9 cellular contexts compared by ENCODE assay signal in genomic region chr6:44342489-44342888, GRCh38. TPM values are rescaled to one million over a fixed set of nuclear protein-coding genes. Genes with fewer than 3 reads are reported as not detected.
DNase-seq lines count a peak whose midpoint lies in the region; ATAC-seq and TF ChIP-seq lines count a peak whose summit lies in the region.
"Had no signal": no experiment of that assay in that cellular context is flagged by ENCODE, and none has a peak within 500 bp of the region (broad histone marks: within the 10 kb centered on the region; RNA-seq: fewer than 3 reads in every experiment).

A gene with protein sequence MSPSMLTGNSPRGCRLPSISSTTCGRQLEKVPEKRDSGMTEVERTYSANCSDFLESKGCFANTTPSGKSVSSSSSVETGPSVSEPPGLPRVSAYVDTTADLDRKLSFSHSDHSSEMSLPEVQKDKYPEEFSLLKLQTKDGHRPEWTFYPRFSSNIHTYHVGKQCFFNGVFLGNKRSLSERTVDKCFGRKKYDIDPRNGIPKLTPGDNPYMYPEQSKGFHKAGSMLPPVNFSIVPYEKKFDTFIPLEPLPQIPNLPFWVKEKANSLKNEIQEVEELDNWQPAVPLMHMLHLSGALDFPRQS (plus strand): TSS chr6:44342650. CDS start chr6:44343096, 446 bp downstream.

- H3K18ac ChIP-seq in mesenchymal stem cell (ENCODE audit: low read depth in 1 of 2, low read length in 2 of 2), result no peak within 1 kb of the TSS

- CTCF ChIA-PET in MCF 10A (lab: Yijun Ruan, JAX), result interaction anchor here (1.3 to 2.1 kb wide), 3 partner anchors 29 to 74 kb away, joined by 4 to 6 read pairs (median 5); partner anchors contain the start of gene AARS2

- no peaks in the 10 kb centered on the region for H3K79me1 ChIP-seq in mesenchymal stem cell (replicated peaks; ENCODE audit: low read length, poor library complexity, severe bottlenecking)

- H3K9ac ChIP-seq in mesenchymal stem cell (ENCODE audit: low read length), result no peak within 1 kb of the TSS

- no peak for TF ChIP-seq POLR2A in breast epithelium (IDR thresholded peaks at IDR 0.05)

- no peak within 1 kb of the TSS for H4K91ac ChIP-seq in mesenchymal stem cell (ENCODE audit: low read length)

- H3K9me3 ChIP-seq in breast epithelium, result no peaks in the 10 kb centered on the region
- H3K9me3 ChIP-seq in mesenchymal stem cell (ENCODE audit: control insufficient read depth, low read length), result no peaks in the 10 kb centered on the region
- H3K9me3 ChIP-seq in aorta (ENCODE audit: control insufficient read depth, low read length), result no peaks in the 10 kb centered on the region

- no peak within 1 kb of the TSS for H3K4me2 ChIP-seq in mesenchymal stem cell (ENCODE audit: low read length, poor library complexity, severe bottlenecking)

- no peak within 1 kb of the TSS for H4K8ac ChIP-seq in mesenchymal stem cell (ENCODE audit: low read length)

- BruUV-seq in MCF 10A (replicated peaks; lab: Mats Ljungman, UMichigan), result no TSS peak

- no peak within 1 kb of the TSS for H3K23ac ChIP-seq in mesenchymal stem cell (ENCODE audit: low read length in 2 of 2)

- peak within 1 kb of the TSS; percentile 20 to 55 (median 34) for H3K4me3 ChIP-seq in breast epithelium
- no peak within 1 kb of the TSS for H3K4me3 ChIP-seq in choroid plexus epithelial cell (ENCODE audit: low read depth, low read length)
- H3K4me3 ChIP-seq in mesenchymal stem cell (ENCODE audit: insufficient read depth in 1 of 2, low read depth in 1 of 2, low read length in 2 of 2), result peak within 1 kb of the TSS in 1 of 2 experiments; percentile 64
- no peak within 1 kb of the TSS for H3K4me3 ChIP-seq in aorta (ENCODE audit: low read length in 2 of 2)

- H3K27ac ChIP-seq in breast epithelium, result no peak within 1 kb of the TSS
- no peak within 1 kb of the TSS for H3K27ac ChIP-seq in mesenchymal stem cell (ENCODE audit: low read length, poor library complexity, severe bottlenecking)
- no peak within 1 kb of the TSS for H3K27ac ChIP-seq in aorta (ENCODE audit: low read depth in 1 of 2, low read length in 2 of 2)

- no peak within 1 kb of the TSS for H2BK120ac ChIP-seq in mesenchymal stem cell (ENCODE audit: low read depth, low read length)

- H3K9me3 Mint-ChIP-seq in MCF 10A (ENCODE audit: unreplicated experiment) (no peaks in the 10 kb centered on the region), mesothelial cell of epicardium (no peaks in the 10 kb centered on the region)

- no peak within 1 kb of the TSS for H2BK5ac ChIP-seq in mesenchymal stem cell (ENCODE audit: low read depth, low read length, poor library complexity, severe bottlenecking)

- TF ChIP-seq CTCF in breast epithelium (IDR thresholded peaks at IDR 0.05) (no peak), MCF 10A (IDR thresholded peaks at IDR 0.05; ENCODE audit: unreplicated experiment) (no peak), choroid plexus epithelial cell (conservative IDR thresholded peaks at IDR 0.05; ENCODE audit: low read depth, low read length) (no peak), mesothelial cell of epicardium (IDR thresholded peaks at IDR 0.05; ENCODE audit: unreplicated experiment) (no peak)

- intact Hi-C loops in breast epithelium (cut with DNase I; ENCODE audit: low total_unique reads) (loop anchor here (10.0 kb wide), 1 partner anchor 748 kb away; no protein-coding TSS in a partner anchor), MCF 10A (cut with micrococcal nuclease) (no loop called here), aorta (cut with DNase I) (no loop called here)

- no peak within 1 kb of the TSS for H3K14ac ChIP-seq in mesenchymal stem cell (ENCODE audit: low read length in 2 of 2)

- H3K4me3 Mint-ChIP-seq in MCF 10A (ENCODE audit: unreplicated experiment) (no peak within 1 kb of the TSS), mesothelial cell of epicardium (no peak within 1 kb of the TSS)
- H3K4me3 Mint-ChIP-seq: naive B cell had no signal

- no peaks in the 10 kb centered on the region for H3K4me1 ChIP-seq in breast epithelium
- H3K4me1 ChIP-seq in mesenchymal stem cell (ENCODE audit: control insufficient read depth, insufficient read depth, low read depth, low read length), result peaks cover 5% of the 10 kb centered on the region
- no peaks in the 10 kb centered on the region for H3K4me1 ChIP-seq in aorta (ENCODE audit: control insufficient read depth in 1 of 2, insufficient read depth in 2 of 2, low read length in 2 of 2)

- no peaks in the 10 kb centered on the region for H3K36me3 Mint-ChIP-seq in MCF 10A (ENCODE audit: insufficient read depth, unreplicated experiment)
- no peaks in the 10 kb centered on the region for H3K36me3 Mint-ChIP-seq in mesothelial cell of epicardium
- H3K36me3 Mint-ChIP-seq: naive B cell had no signal

- no peak within 1 kb of the TSS for H3K4ac ChIP-seq in mesenchymal stem cell (ENCODE audit: low read depth in 1 of 2, low read length in 2 of 2)

- DNase-seq in breast epithelium (ENCODE audit: low spot score in 2 of 2) (no peak), MCF 10A (ENCODE audit: unreplicated experiment) (no peak), choroid plexus epithelial cell (ENCODE audit: low read depth) (peak; percentile 2), mesenchymal stem cell (no peak), aorta (peak; percentile 66 to 76), mesothelial cell of epicardium (ENCODE audit: low spot score in 2 of 2, unreplicated experiment in 2 of 2) (no peak), 8988T (no peak), NK-92 (lab: John Stamatoyannopoulos, UW; ENCODE audit: unreplicated experiment) (no peak)
- DNase-seq: naive B cell had no signal

- H2BK15ac ChIP-seq in mesenchymal stem cell (ENCODE audit: low read depth, poor library complexity, severe bottlenecking), result no peak within 1 kb of the TSS

- peak within 1 kb of the TSS; percentile 44 for H2AFZ ChIP-seq in mesenchymal stem cell (ENCODE audit: low read depth, low read length)

- H3K4me1 Mint-ChIP-seq in MCF 10A (ENCODE audit: insufficient read depth, unreplicated experiment) (no peaks in the 10 kb centered on the region), mesothelial cell of epicardium (no peaks in the 10 kb centered on the region)
- H3K4me1 Mint-ChIP-seq: naive B cell had no signal

- no peak within 1 kb of the TSS for H3K27ac Mint-ChIP-seq in MCF 10A (ENCODE audit: low read depth, unreplicated experiment)
- no peak within 1 kb of the TSS for H3K27ac Mint-ChIP-seq in mesothelial cell of epicardium

- H2AK5ac ChIP-seq in mesenchymal stem cell (ENCODE audit: low read length, severe bottlenecking), result no peak within 1 kb of the TSS

- POLR2A ChIA-PET in MCF 10A (lab: Yijun Ruan, JAX), result no interaction called here

- no peak within 1 kb of the TSS for H2BK12ac ChIP-seq in mesenchymal stem cell (ENCODE audit: low read length in 2 of 2)

- no peaks in the 10 kb centered on the region for H3K36me3 ChIP-seq in breast epithelium
- no peaks in the 10 kb centered on the region for H3K36me3 ChIP-seq in mesenchymal stem cell (ENCODE audit: control insufficient read depth in 1 of 2, insufficient read depth in 2 of 2, low read depth in 1 of 2, low read length in 2 of 2)
- H3K36me3 ChIP-seq in aorta (ENCODE audit: control insufficient read depth in 1 of 2, insufficient read depth in 2 of 2, low read length in 1 of 2), result no peaks in the 10 kb centered on the region

- ATAC-seq in aorta (ENCODE audit: low FRiP score), result peak; percentile 40

- H3K27me3 ChIP-seq in breast epithelium, result peaks cover 0 to 14% of the 10 kb centered on the region in 2 donors
- H3K27me3 ChIP-seq in mesenchymal stem cell (ENCODE audit: control insufficient read depth in 1 of 2, insufficient read depth in 1 of 2, low read length in 2 of 2), result peaks cover 50% of the 10 kb centered on the region in 2 experiments
- no peaks in the 10 kb centered on the region for H3K27me3 ChIP-seq in aorta (ENCODE audit: control insufficient read depth in 1 of 2, insufficient read depth in 2 of 2, low read length in 1 of 2)

- H3K27me3 Mint-ChIP-seq in MCF 10A (ENCODE audit: insufficient read depth, unreplicated experiment) (peaks cover 40% of the 10 kb centered on the region), mesothelial cell of epicardium (ENCODE audit: low read depth) (peaks cover 47% of the 10 kb centered on the region)

- whole genome bisulfite sequencing in mesenchymal stem cell, result 16% methylated on average over 31 of the region's 31 CpGs
- WGBS in aorta, 2 donors, result 3 to 5% methylated on average over 31 of the region's 31 CpGs

RNA-seq across cellular contexts. Expression of the gene that starts here (rescaled TPM):
- total RNA-seq in breast epithelium (not detected), MCF 10A (2022) (not detected in 2 replicates), aorta (not detected), mesothelial cell of epicardium (not detected in 3 replicates)
- polyA plus RNA-seq in mesenchymal stem cell (2013, experiment 1 of 2), result not detected
- not detected for polyA plus RNA-seq in mesenchymal stem cell (2013, experiment 2 of 2)
- polyA plus RNA-seq in aorta, result not detected

Comparison
In these comparisons a context has a peak if more than half of its experiments do, and no peak if none do; other contexts are left out.
1. Peak in DNase-seq and ATAC-seq in aorta; RNA of the gene not detected or under 1 TPM.
2. H3K4me3 ChIP-seq: peak in breast epithelium (3 of 3); none in choroid plexus epithelial cell (single experiment) and aorta (0 of 2).